1 cellular context compared by ENCODE assay signal in the genomic region with DNA sequence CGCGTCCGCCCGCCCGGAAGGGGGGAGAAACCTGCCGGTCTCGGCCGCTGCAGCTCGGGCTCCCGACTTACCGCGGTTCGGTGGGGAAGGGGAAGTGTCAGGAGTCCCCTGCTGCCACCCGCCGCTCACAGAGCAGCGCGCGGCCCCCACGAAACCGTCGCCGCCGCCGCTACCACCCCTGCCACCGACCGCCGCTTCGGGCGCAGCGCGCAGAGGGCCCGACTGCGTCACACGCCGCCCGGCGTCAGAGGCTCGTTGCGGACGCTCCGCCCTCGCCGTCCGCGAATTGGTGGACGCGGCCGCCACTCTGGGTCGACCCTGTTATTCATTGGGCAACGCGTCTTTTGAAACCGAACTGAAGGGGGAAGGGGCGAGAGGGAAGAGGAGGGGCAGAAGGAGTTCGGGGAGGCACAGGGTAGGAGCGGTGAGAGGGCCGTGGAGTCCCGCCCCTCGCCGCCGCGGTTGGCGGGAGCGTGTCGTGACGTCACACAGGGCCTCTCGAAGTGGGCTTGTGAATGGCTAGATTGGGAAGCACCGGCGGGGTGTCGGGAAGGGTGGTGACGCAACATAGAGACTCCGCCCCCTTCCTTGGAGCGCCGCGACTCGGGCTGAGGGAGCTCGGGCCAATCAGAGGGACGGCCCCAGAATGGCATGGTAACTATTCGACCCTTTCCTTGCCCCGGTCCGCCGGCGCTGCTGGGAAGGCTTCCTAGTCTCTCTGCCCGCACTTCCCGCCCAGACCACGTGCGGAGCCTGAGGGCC.
TF ChIP-seq lines count a peak whose summit lies in the region.

TSS of gene NUP98 (minus strand) at position 226 of the 762 bp plus-strand sequence. CDS start 15,437 bp downstream, outside the sequence.

TF ChIP-seq in SK-N-SH, 30 proteins besides CTCF, POLR2A, EP300 and RAD21 (continued from another document):
- TF ChIP-seq GATA2 (CRISPR knock-in tag; IDR thresholded peaks at IDR 0.05) (no peak), POLR2AphosphoS5 (IDR thresholded peaks at IDR 0.05; ENCODE audit: low read depth, low read length) (peak; percentile 77), SIN3A (IDR thresholded peaks at IDR 0.05; ENCODE audit: borderline replicate concordance, low read depth, low read length) (0 out of 2 replicates have a peak, but pooled peaks have one; percentile 31), GABPA (IDR thresholded peaks at IDR 0.05; ENCODE audit: low read depth) (peak; percentile 58), FOSL2 (IDR thresholded peaks at IDR 0.05; ENCODE audit: borderline replicate concordance, low read depth) (no peak), NFIC (IDR thresholded peaks at IDR 0.05; ENCODE audit: borderline replicate concordance) (no peak), USF1 (IDR thresholded peaks at IDR 0.05; ENCODE audit: borderline replicate concordance, low read depth) (peak; percentile 72; the same call in 1 of the 2 replicates), FOXM1 (IDR thresholded peaks at IDR 0.05; ENCODE audit: low read depth) (peak; percentile 93), CHD2 (IDR thresholded peaks at IDR 0.05; ENCODE audit: low read length, partially characterized antibody) (peak; percentile 95), RXRA (IDR thresholded peaks at IDR 0.05; ENCODE audit: borderline replicate concordance, low read depth) (no peak), MAX (IDR thresholded peaks at IDR 0.05; ENCODE audit: low read depth) (peak; percentile 99)
